1 cellular context compared by ENCODE assay signal in the genomic region with DNA sequence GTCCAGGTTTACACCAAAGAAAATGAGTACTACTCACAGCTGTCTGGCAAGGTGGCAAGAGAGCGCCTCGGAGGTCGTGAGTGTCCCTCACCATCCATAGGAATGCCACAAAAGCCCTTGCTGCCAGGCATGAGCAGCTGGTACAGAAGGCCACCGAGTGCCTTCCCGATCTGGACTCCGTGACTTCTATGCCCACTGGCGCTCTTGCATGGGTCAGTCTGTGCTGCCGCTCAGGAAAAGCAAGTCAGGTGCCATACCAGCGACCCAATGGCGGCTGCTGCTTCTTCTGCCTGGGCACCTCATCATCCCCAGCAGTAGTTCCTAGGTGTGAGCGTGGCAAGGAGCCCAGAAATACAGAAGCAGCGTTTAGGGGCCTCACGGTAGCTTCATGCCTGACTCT.
TF ChIP-seq lines count a peak whose summit lies in the region.

No MANE protein-coding gene starts in this region.

TF ChIP-seq in GM23338, 12 proteins besides CTCF, POLR2A, EP300 and RAD21:
- TF ChIP-seq REST (IDR thresholded peaks at IDR 0.05; ENCODE audit: unreplicated experiment) (no peak), JUNB (IDR thresholded peaks at IDR 0.05; ENCODE audit: unreplicated experiment) (no peak), EZH2 (IDR thresholded peaks at IDR 0.05; ENCODE audit: low read depth, unreplicated experiment) (no peak), STAT1 (IDR thresholded peaks at IDR 0.05; ENCODE audit: unreplicated experiment) (no peak), ZNF331 (CRISPR knock-in tag; IDR thresholded peaks at IDR 0.05; ENCODE audit: low read depth) (no peak), EZH2phosphoT487 (IDR thresholded peaks at IDR 0.05; ENCODE audit: unreplicated experiment) (no peak), POLR2AphosphoS5 (IDR thresholded peaks at IDR 0.05; ENCODE audit: low read depth) (no peak), CREB1 (CRISPR knock-in tag; IDR thresholded peaks at IDR 0.05; ENCODE audit: low read depth) (no peak), NANOG (IDR thresholded peaks at IDR 0.05; ENCODE audit: borderline replicate concordance) (no peak), ZNF462 (CRISPR knock-in tag; IDR thresholded peaks at IDR 0.05) (no peak), ZNF114 (CRISPR knock-in tag; IDR thresholded peaks at IDR 0.05) (no peak)
- TF ChIP-seq, protein P1, sequence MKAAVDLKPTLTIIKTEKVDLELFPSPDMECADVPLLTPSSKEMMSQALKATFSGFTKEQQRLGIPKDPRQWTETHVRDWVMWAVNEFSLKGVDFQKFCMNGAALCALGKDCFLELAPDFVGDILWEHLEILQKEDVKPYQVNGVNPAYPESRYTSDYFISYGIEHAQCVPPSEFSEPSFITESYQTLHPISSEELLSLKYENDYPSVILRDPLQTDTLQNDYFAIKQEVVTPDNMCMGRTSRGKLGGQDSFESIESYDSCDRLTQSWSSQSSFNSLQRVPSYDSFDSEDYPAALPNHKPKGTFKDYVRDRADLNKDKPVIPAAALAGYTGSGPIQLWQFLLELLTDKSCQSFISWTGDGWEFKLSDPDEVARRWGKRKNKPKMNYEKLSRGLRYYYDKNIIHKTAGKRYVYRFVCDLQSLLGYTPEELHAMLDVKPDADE (IDR thresholded peaks at IDR 0.05), result no peak
